Comparison of ENCODE assay signal across 21 cellular contexts in the genomic region with DNA sequence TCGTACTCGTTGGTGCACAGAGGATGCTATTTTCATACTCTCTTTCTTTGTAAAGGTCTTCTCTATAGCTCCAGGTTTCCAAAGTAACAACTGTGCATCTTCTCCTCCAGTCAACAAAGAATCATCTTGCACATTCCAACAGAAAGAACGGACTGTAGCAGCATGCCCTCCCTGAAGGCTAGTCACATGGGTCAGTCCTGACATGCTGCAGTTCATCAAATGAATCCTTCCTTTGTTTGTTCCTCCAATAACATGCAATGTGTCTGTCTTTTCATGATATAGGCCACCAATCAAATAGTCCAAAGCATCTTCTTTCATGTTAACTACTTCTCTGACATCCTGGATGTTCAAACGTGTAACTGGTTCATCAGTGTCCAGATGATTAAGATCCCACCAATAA.
"Had no signal": no experiment of that assay in that cellular context is flagged by ENCODE, and none has a peak within 500 bp of the region (broad histone marks: within the 10 kb centered on the region; RNA-seq: fewer than 3 reads in every experiment).

No MANE protein-coding gene starts in this region.

- DNase-seq: activated CD4-positive, alpha-beta T cell treated with anti-CD3 and anti-CD28 coated beads, Interleukin-2, amount 50 U/mL, for 1 hour; activated CD4-positive, CD25-positive, alpha-beta regulatory T cell treated with anti-CD3 and anti-CD28 coated beads, Interleukin-2, amount 50 U/mL, for 72 hours; activated CD8-positive, alpha-beta memory T cell treated with anti-CD3 and anti-CD28 coated beads for 24 hours; activated CD8-positive, alpha-beta memory T cell treated with anti-CD3 and anti-CD28 coated beads, Interleukin-2, amount 50 U/mL, for 48 hours; activated effector memory CD4-positive, alpha-beta T cell treated with Interleukin-2 at 50 U/mL for 16 hours; activated naive CD4-positive, alpha-beta T cell treated with anti-CD3 and anti-CD28 coated beads, Interleukin-2, amount 10 ng/mL, durations not matched to agents 7 days and 5 days; activated T-cell treated with anti-CD3 and anti-CD28 coated beads, Interleukin-2, amount 50 U/mL, for 48 hours; dermis blood vessel endothelial cell; heart right ventricle; left colon; lower lobe of right lung; retina; stimulated activated CD8-positive, alpha-beta memory T cell treated with anti-CD3 and anti-CD28 coated beads, Interleukin-4, amount 100 ng/mL, for 48 hours; stimulated activated naive CD4-positive, alpha-beta T cell treated with Interleukin-2 at 50 U/mL for 16 hours; SW 1271; T-helper 2 cell; transverse colon had no signal

- ATAC-seq: heart right ventricle; left colon; lower lobe of right lung; natural killer cell treated with Interleukin-12 subunit alpha and Interleukin-12 subunit beta and Interleukin-15 and Interleukin-18, amount 100 ng/mL, for 72 hours had no signal

- H3K27ac ChIP-seq: heart right ventricle, lower lobe of right lung, neutrophil, transverse colon, vagina, VCaP had no signal

- H3K4me1 ChIP-seq: heart right ventricle, lower lobe of right lung, transverse colon, vagina had no signal

- H3K4me3 ChIP-seq: heart right ventricle, lower lobe of right lung, transverse colon, vagina had no signal

- H3K27me3 ChIP-seq: heart right ventricle, neutrophil, transverse colon, vagina had no signal

- H3K9me3 ChIP-seq: neutrophil, vagina had no signal
